9 cellular contexts compared by ENCODE assay signal in the genomic region with DNA sequence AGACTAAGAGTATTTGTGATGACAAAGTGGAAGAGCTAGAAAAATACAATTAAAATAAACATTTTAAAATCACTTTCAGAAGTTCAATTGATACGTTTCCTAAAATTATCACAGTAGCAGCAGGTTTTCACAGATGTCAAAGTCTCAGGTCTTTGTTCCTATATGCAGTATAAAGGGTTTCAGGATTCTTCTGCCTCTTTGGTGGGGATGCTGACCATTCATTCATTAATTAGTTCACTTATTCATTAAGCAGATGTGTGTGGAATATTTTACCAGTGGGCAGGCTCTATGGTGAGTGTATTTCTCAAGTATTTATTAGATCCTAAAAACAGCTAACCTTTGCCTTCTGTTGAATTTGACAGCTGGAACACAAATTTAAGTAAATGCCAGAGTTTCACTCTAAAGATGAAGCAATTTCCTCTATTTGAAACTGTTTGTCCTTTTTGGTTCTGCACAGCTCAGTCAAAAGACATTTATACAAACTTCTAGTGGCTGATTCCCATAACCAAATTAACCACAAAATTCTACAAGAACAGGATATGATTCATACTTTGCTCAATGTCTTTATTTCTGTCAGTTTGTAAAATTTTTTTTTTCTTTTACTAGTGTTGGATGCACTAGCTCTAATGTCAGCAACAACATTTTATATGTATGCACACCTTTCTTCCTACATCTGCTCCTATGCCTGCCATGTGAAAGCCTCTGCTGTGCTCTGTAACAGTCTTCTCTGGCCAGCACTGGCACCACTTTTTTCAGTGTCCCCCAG.
A peak's percentile ranks its signal among the peaks of the same experiment; 100 is the strongest.
DNase-seq lines count a peak whose midpoint lies in the region; ATAC-seq lines count a peak whose summit lies in the region.
"Had no signal": no experiment of that assay in that cellular context is flagged by ENCODE, and none has a peak within 500 bp of the region (broad histone marks: within the 10 kb centered on the region; RNA-seq: fewer than 3 reads in every experiment).

No MANE protein-coding gene starts in this region.

- peaks cover 0 to 4% (median 0%) of the 10 kb centered on the region in 3 donors for H3K9me3 Mint-ChIP-seq in T-cell

- CTCF ChIA-PET in T-cell (lab: Charles Lee), result no interaction called here

- H3K36me3 Mint-ChIP-seq in T-cell, result no peaks in the 10 kb centered on the region

- POLR2A ChIA-PET in T-cell (lab: Charles Lee), result no interaction called here

- H3K27ac Mint-ChIP-seq in T-cell, result no peak overlapping the region

- no peak overlapping the region for H3K4me3 Mint-ChIP-seq in T-cell

- no peaks in the 10 kb centered on the region for H3K4me1 Mint-ChIP-seq in T-cell

- ATAC-seq in HG03060 (IDR thresholded peaks at IDR 0.05; ENCODE audit: low read depth, unreplicated experiment) (peak; percentile 75), GM18517 (IDR thresholded peaks at IDR 0.05; ENCODE audit: unreplicated experiment) (no peak), T-cell (replicated peaks in 1 of 4) (no peak), GM19455 (IDR thresholded peaks at IDR 0.05; ENCODE audit: unreplicated experiment) (no peak)

- DNase-seq in AG08396 (ENCODE audit: low spot score), result peak; percentile 57
- DNase-seq in SW 1271 (lab: John Stamatoyannopoulos, UW), result peak; percentile 55 to 96
- DNase-seq in hepatic stellate cell (ENCODE audit: low spot score), result peak; percentile 47
- no peak for DNase-seq in T-cell
- no peak for DNase-seq in stimulated activated CD4-positive, alpha-beta T cell treated with anti-CD3 and anti-CD28 coated beads, Interleukin-1b, Interleukin-23, amount 100 ng/mL, for 48 hours
- DNase-seq: NCI-H2081 treated with DMSO at 0.1 percent for 48 hours had no signal

- no peaks in the 10 kb centered on the region for H3K27me3 Mint-ChIP-seq in T-cell

Comparison
In these comparisons a context has a peak if more than half of its experiments do, and no peak if none do; other contexts are left out.
1. DNase-seq: peak in AG08396 (single experiment), SW 1271 (2 of 2) and hepatic stellate cell (single experiment); none in T-cell (0 of 34) and stimulated activated CD4-positive, alpha-beta T cell treated with anti-CD3 and anti-CD28 coated beads, Interleukin-1b, Interleukin-23, amount 100 ng/mL, for 48 hours (single experiment).